In genomic region chr6:44050872-44051421, GRCh38 we compare ENCODE assay signal across 13 cellular contexts.
A peak's percentile ranks its signal among the peaks of the same experiment; 100 is the strongest.
DNase-seq lines count a peak whose midpoint lies in the region; ATAC-seq, FAIRE-seq and TF ChIP-seq lines count a peak whose summit lies in the region.
"Had no signal": no experiment of that assay in that cellular context is flagged by ENCODE, and none has a peak within 500 bp of the region (broad histone marks: within the 10 kb centered on the region; RNA-seq: fewer than 3 reads in every experiment).

No MANE protein-coding gene starts in this region.

- H3K4me1 Mint-ChIP-seq in chondrocyte (ENCODE audit: low read depth): peaks cover 52% of the 10 kb centered on the region
- peaks cover 19% of the 10 kb centered on the region for H3K4me1 Mint-ChIP-seq in activated CD8-positive, alpha-beta memory T cell treated with anti-CD3 and anti-CD28 coated beads, Interleukin-2, amount 10 ng/mL, durations not matched to agents 7 days and 5 days

- no peak for ATAC-seq in HG03135 (IDR thresholded peaks at IDR 0.05; ENCODE audit: unreplicated experiment)
- no peak for ATAC-seq in activated CD8-positive, alpha-beta memory T cell treated with anti-CD3 and anti-CD28 coated beads, Interleukin-2, amount 10 ng/mL, durations not matched to agents 7 days and 5 days

- TF ChIP-seq CTCF in chondrocyte (IDR thresholded peaks at IDR 0.05): no peak
- TF ChIP-seq CTCF in kidney (IDR thresholded peaks at IDR 0.05; ENCODE audit: borderline replicate concordance, extremely low read depth, insufficient read depth): no peak

- no peaks in the 10 kb centered on the region for H3K36me3 Mint-ChIP-seq in chondrocyte (ENCODE audit: low read depth)
- H3K36me3 Mint-ChIP-seq in activated CD8-positive, alpha-beta memory T cell treated with anti-CD3 and anti-CD28 coated beads, Interleukin-2, amount 10 ng/mL, durations not matched to agents 7 days and 5 days: no peaks in the 10 kb centered on the region
- H3K36me3 Mint-ChIP-seq: CD4-positive, CD25-positive, alpha-beta regulatory T cell had no signal

- H3K4me3 ChIP-seq in kidney (ENCODE audit: low read length in 2 of 2) (no peak overlapping the region), skin epidermis (no peak overlapping the region)

- no peak overlapping the region for H3K4me3 Mint-ChIP-seq in chondrocyte (ENCODE audit: unreplicated experiment)
- no peak overlapping the region for H3K4me3 Mint-ChIP-seq in activated CD8-positive, alpha-beta memory T cell treated with anti-CD3 and anti-CD28 coated beads, Interleukin-2, amount 10 ng/mL, durations not matched to agents 7 days and 5 days
- H3K4me3 Mint-ChIP-seq: CD4-positive, CD25-positive, alpha-beta regulatory T cell; T-helper 2 cell treated with Interferon-gamma antibody and Interleukin-4, amounts not matched to agents 5 μg/mL and 100 μg/mL, for 36 hours had no signal

- peaks cover 0 to 2% of the 10 kb centered on the region in 2 donors for H3K4me1 ChIP-seq in kidney (ENCODE audit: control insufficient read depth in 1 of 2, insufficient read depth in 1 of 2, low read depth in 1 of 2, low read length in 2 of 2)

- no peak overlapping the region for H3K9ac ChIP-seq in kidney (ENCODE audit: low read length in 2 of 2)

- no peak for FAIRE-seq in kidney (lab: Jason Lieb, UNC)
- FAIRE-seq in GM12892 (lab: Jason Lieb, UNC): no peak
- FAIRE-seq: astrocyte had no signal

- H3K9me3 Mint-ChIP-seq in chondrocyte (ENCODE audit: low read depth): no peaks in the 10 kb centered on the region
- no peaks in the 10 kb centered on the region for H3K9me3 Mint-ChIP-seq in activated CD8-positive, alpha-beta memory T cell treated with anti-CD3 and anti-CD28 coated beads, Interleukin-2, amount 10 ng/mL, durations not matched to agents 7 days and 5 days (ENCODE audit: low read depth)
- H3K9me3 Mint-ChIP-seq: T-helper 2 cell treated with Interferon-gamma antibody and Interleukin-4, amounts not matched to agents 5 μg/mL and 100 μg/mL, for 36 hours had no signal

- intact Hi-C loops in kidney (cut with DNase I): no loop called here

- no peaks in the 10 kb centered on the region for H3K27me3 Mint-ChIP-seq in chondrocyte (ENCODE audit: low read depth)
- peaks cover 6% of the 10 kb centered on the region for H3K27me3 Mint-ChIP-seq in activated CD8-positive, alpha-beta memory T cell treated with anti-CD3 and anti-CD28 coated beads, Interleukin-2, amount 10 ng/mL, durations not matched to agents 7 days and 5 days

- H3K27ac ChIP-seq in kidney (ENCODE audit: low read depth in 2 of 2, low read length in 2 of 2) (no peak overlapping the region), skin epidermis (peak overlapping the region in 13 of 21 experiments; percentile 7 to 81 (median 68))

- DNase-seq in HT-29 (ENCODE audit: low spot score) (peak; percentile 4), chondrocyte (ENCODE audit: low spot score) (peak; percentile 80), kidney (peak; percentile 68), GM12892 (ENCODE audit: insufficient read length) (no peak), RPMI8226 (no peak)
- no peak for DNase-seq in activated CD8-positive, alpha-beta memory T cell treated with anti-CD3 and anti-CD28 coated beads, Interleukin-2, amount 10 ng/mL, durations not matched to agents 7 days and 5 days
- DNase-seq: CD4-positive, CD25-positive, alpha-beta regulatory T cell; NCI-H146; NCI-H748 treated with DMSO at 0.1 percent for 48 hours had no signal

- H3K27ac Mint-ChIP-seq in chondrocyte (ENCODE audit: unreplicated experiment): peak overlapping the region; percentile 77
- H3K27ac Mint-ChIP-seq in activated CD8-positive, alpha-beta memory T cell treated with anti-CD3 and anti-CD28 coated beads, Interleukin-2, amount 10 ng/mL, durations not matched to agents 7 days and 5 days: no peak overlapping the region
- H3K27ac Mint-ChIP-seq: CD4-positive, CD25-positive, alpha-beta regulatory T cell had no signal

- H3K9me3 ChIP-seq in kidney (ENCODE audit: control insufficient read depth in 1 of 2, low read length in 2 of 2): no peaks in the 10 kb centered on the region

- CTCF ChIA-PET in activated CD8-positive, alpha-beta memory T cell treated with anti-CD3 and anti-CD28 coated beads, Interleukin-2, amount 10 ng/mL, durations not matched to agents 7 days and 5 days (lab: Charles Lee): interaction anchor here (0.9 to 2.2 kb wide), 2 partner anchors 24 to 385 kb away, joined by 3 to 11 read pairs; no protein-coding TSS in a partner anchor

- no peak for TF ChIP-seq POLR2A in GM12892 (IDR thresholded peaks at IDR 0.05; ENCODE audit: low read depth, low read length)

- no peaks in the 10 kb centered on the region for H3K36me3 ChIP-seq in kidney (ENCODE audit: control insufficient read depth in 1 of 2, insufficient read depth in 2 of 2, low read length in 2 of 2)

Comparison
In these comparisons a context has a peak if more than half of its experiments do, and no peak if none do; other contexts are left out.
1. DNase-seq: peak in HT-29 (single experiment), chondrocyte (single experiment) and kidney (single experiment); none in GM12892 (single experiment), activated CD8-positive, alpha-beta memory T cell treated with anti-CD3 and anti-CD28 coated beads, Interleukin-2, amount 10 ng/mL, durations not matched to agents 7 days and 5 days (single experiment) and RPMI8226 (single experiment).
2. H3K27ac ChIP-seq: peak in skin epidermis (13 of 21); none in kidney (0 of 2).